In genomic region chr1:73310797-73311381, GRCh38 we compare ENCODE assay signal across 17 cellular contexts.
DNase-seq lines count a peak whose midpoint lies in the region; ATAC-seq and TF ChIP-seq lines count a peak whose summit lies in the region.
"Had no signal": no experiment of that assay in that cellular context is flagged by ENCODE, and none has a peak within 500 bp of the region (broad histone marks: within the 10 kb centered on the region; RNA-seq: fewer than 3 reads in every experiment).

No MANE protein-coding gene starts in this region.

- H3K4me1 Mint-ChIP-seq in H9 (peaks cover 6% of the 10 kb centered on the region in 2 experiments), endodermal cell (peaks cover 5% of the 10 kb centered on the region)
- H3K4me1 Mint-ChIP-seq: CD8-positive, alpha-beta memory T cell had no signal

- no peak overlapping the region for H3K18ac ChIP-seq in H9 (ENCODE audit: insufficient read length, low read depth, low read length)
- no peak overlapping the region for H3K18ac ChIP-seq in mesenchymal stem cell (ENCODE audit: low read depth in 1 of 2, low read length in 2 of 2)

- no peak overlapping the region for H2BK20ac ChIP-seq in H9 (ENCODE audit: low read depth, low read length, poor library complexity, severe bottlenecking)

- no peak overlapping the region for H2BK12ac ChIP-seq in H9 (ENCODE audit: insufficient read length, low read depth, low read length)
- no peak overlapping the region for H2BK12ac ChIP-seq in mesenchymal stem cell (ENCODE audit: low read length in 2 of 2)

- H3K9me3 Mint-ChIP-seq in H9: no peaks in the 10 kb centered on the region
- H3K9me3 Mint-ChIP-seq in endodermal cell: no peaks in the 10 kb centered on the region

- ATAC-seq in GM19351 (IDR thresholded peaks at IDR 0.05; ENCODE audit: unreplicated experiment): no peak
- ATAC-seq: GM12878 had no signal

- H3T11ph ChIP-seq in H9 (ENCODE audit: low read length): no peak overlapping the region

- H2BK5ac ChIP-seq in H9 (ENCODE audit: insufficient read length, low read length) (no peak overlapping the region), mesenchymal stem cell (ENCODE audit: low read depth, low read length, poor library complexity, severe bottlenecking) (no peak overlapping the region)

- H3K23me2 ChIP-seq in H9 (ENCODE audit: insufficient read length, low read depth, low read length, poor library complexity, severe bottlenecking): no peaks in the 10 kb centered on the region

- H3K27me3 ChIP-seq in H9 (ENCODE audit: insufficient read depth, low read length) (no peaks in the 10 kb centered on the region), endodermal cell (ENCODE audit: control insufficient read depth, insufficient read depth, low read length, poor library complexity, severe bottlenecking) (no peaks in the 10 kb centered on the region), mesenchymal stem cell (ENCODE audit: control insufficient read depth in 1 of 2, insufficient read depth in 1 of 2, low read length in 2 of 2) (no peaks in the 10 kb centered on the region)
- H3K27me3 ChIP-seq: BLaER1 had no signal

- H3K4me3 Mint-ChIP-seq in H9 (no peak overlapping the region), endodermal cell (no peak overlapping the region)
- H3K4me3 Mint-ChIP-seq: CD8-positive, alpha-beta memory T cell; HFFc6 had no signal

- H3K27ac ChIP-seq in H9 (ENCODE audit: insufficient read length, low read depth, low read length): no peak overlapping the region
- no peak overlapping the region for H3K27ac ChIP-seq in endodermal cell (ENCODE audit: low read depth, low read length)
- H3K27ac ChIP-seq in mesenchymal stem cell (ENCODE audit: low read length, poor library complexity, severe bottlenecking): no peak overlapping the region
- H3K27ac ChIP-seq: 22Rv1, BLaER1 had no signal

- WGBS in H9 (ENCODE audit: extremely low coverage, insufficient read length, low lambda C conversion rate): no CpG with 5 or more reads among the region's 4 CpGs
- WGBS in endodermal cell (ENCODE audit: insufficient coverage in 1 of 2, insufficient read length in 1 of 2), 2 experiments: 86 to 96% methylated on average over 4 of the region's 4 CpGs
- WGBS in mesenchymal stem cell: 83% methylated on average over 4 of the region's 4 CpGs

- H3K9ac ChIP-seq in H9 (ENCODE audit: extremely low read depth, insufficient read length, low read length) (no peak overlapping the region), endodermal cell (ENCODE audit: extremely low read depth, low read length, poor library complexity, severe bottlenecking) (no peak overlapping the region), mesenchymal stem cell (ENCODE audit: low read length) (no peak overlapping the region)
- H3K9ac ChIP-seq: BLaER1 had no signal

- no peaks in the 10 kb centered on the region for H3K79me1 ChIP-seq in H9 (ENCODE audit: insufficient read depth, low read depth, low read length, poor library complexity, severe bottlenecking)
- no peaks in the 10 kb centered on the region for H3K79me1 ChIP-seq in mesenchymal stem cell (replicated peaks; ENCODE audit: low read length, poor library complexity, severe bottlenecking)

- H3K14ac ChIP-seq in H9 (ENCODE audit: insufficient read depth, low read length) (no peak overlapping the region), mesenchymal stem cell (ENCODE audit: low read length in 2 of 2) (no peak overlapping the region)

- H2AK5ac ChIP-seq in H9 (ENCODE audit: insufficient read length, low read length) (no peak overlapping the region), mesenchymal stem cell (ENCODE audit: low read length, severe bottlenecking) (no peak overlapping the region)

- H2BK120ac ChIP-seq in H9 (ENCODE audit: low read depth, low read length, poor library complexity, severe bottlenecking) (no peak overlapping the region), mesenchymal stem cell (ENCODE audit: low read depth, low read length) (no peak overlapping the region)

- H3K4me1 ChIP-seq in H9 (ENCODE audit: insufficient read depth, low read length): no peaks in the 10 kb centered on the region
- H3K4me1 ChIP-seq in endodermal cell (ENCODE audit: control insufficient read depth, insufficient read depth, low read length): no peaks in the 10 kb centered on the region
- H3K4me1 ChIP-seq in mesenchymal stem cell (ENCODE audit: control insufficient read depth, insufficient read depth, low read depth, low read length): no peaks in the 10 kb centered on the region
- H3K4me1 ChIP-seq: BLaER1, Caco-2 had no signal

- H3K27me3 Mint-ChIP-seq in H9 (ENCODE audit: low read depth) (no peaks in the 10 kb centered on the region), endodermal cell (ENCODE audit: insufficient read depth) (no peaks in the 10 kb centered on the region)
- H3K27me3 Mint-ChIP-seq: CD8-positive, alpha-beta memory T cell had no signal

- no peaks in the 10 kb centered on the region for H3K36me3 ChIP-seq in endodermal cell (ENCODE audit: control insufficient read depth, insufficient read depth, low read length)
- no peaks in the 10 kb centered on the region for H3K36me3 ChIP-seq in mesenchymal stem cell (ENCODE audit: control insufficient read depth in 1 of 2, insufficient read depth in 2 of 2, low read depth in 1 of 2, low read length in 2 of 2)
- H3K36me3 ChIP-seq: BLaER1 had no signal

- TF ChIP-seq CTCF in H9 (conservative IDR thresholded peaks at IDR 0.05) (no peak), endodermal cell (conservative IDR thresholded peaks at IDR 0.05) (no peak)

- H3K56ac ChIP-seq in H9 (ENCODE audit: insufficient read length, low read depth, low read length): no peak overlapping the region

- DNase-seq in DMS 273 (lab: John Stamatoyannopoulos, UW; ENCODE audit: unreplicated experiment) (peak; percentile 11), DMS 273 treated with DMSO at 0.1 percent for 48 hours (lab: John Stamatoyannopoulos, UW) (no peak), H9 (peak; percentile 36), endodermal cell (peak; percentile 59), mesenchymal stem cell (no peak), posterior cingulate gyrus (no peak), NCI-H82 (lab: John Stamatoyannopoulos, UW) (no peak)
- DNase-seq: AML-193; Caco-2; CD8-positive, alpha-beta memory T cell; GOT3; HCEC 1CT; HFFc6 had no signal

- H4K8ac ChIP-seq in H9 (replicated peaks; ENCODE audit: insufficient read length, low read depth, low read length) (no peak overlapping the region), mesenchymal stem cell (ENCODE audit: low read length) (no peak overlapping the region)

- no peak overlapping the region for H3K23ac ChIP-seq in H9 (ENCODE audit: insufficient read length, low read depth, low read length)
- no peak overlapping the region for H3K23ac ChIP-seq in mesenchymal stem cell (ENCODE audit: low read length in 2 of 2)

- intact Hi-C loops in posterior cingulate gyrus (cut with DNase I): no loop called here

- peak overlapping the region; percentile 63 to 93 (median 70); a peak in 5 of 7 replicates for H3K27ac Mint-ChIP-seq in H9
- peak overlapping the region; percentile 75 for H3K27ac Mint-ChIP-seq in endodermal cell
- H3K27ac Mint-ChIP-seq: CD8-positive, alpha-beta memory T cell; HFFc6 had no signal

- H3K36me3 Mint-ChIP-seq in H9 (ENCODE audit: insufficient read depth in 1 of 3, low read depth in 3 of 3) (no peaks in the 10 kb centered on the region), endodermal cell (ENCODE audit: low read depth) (no peaks in the 10 kb centered on the region)
- H3K36me3 Mint-ChIP-seq: CD8-positive, alpha-beta memory T cell had no signal

- H4K20me1 ChIP-seq in H9 (ENCODE audit: control insufficient read depth, insufficient read depth, insufficient read length): no peaks in the 10 kb centered on the region
- H4K20me1 ChIP-seq: BLaER1 had no signal

- H4K91ac ChIP-seq in H9 (ENCODE audit: insufficient read length, low read depth, low read length) (no peak overlapping the region), mesenchymal stem cell (ENCODE audit: low read length) (peak overlapping the region; percentile 61)

- no peak overlapping the region for H2AFZ ChIP-seq in H9 (ENCODE audit: low read length)
- H2AFZ ChIP-seq in mesenchymal stem cell (ENCODE audit: low read depth, low read length): no peak overlapping the region

- H4K5ac ChIP-seq in H9 (ENCODE audit: insufficient read length, low read depth, low read length): no peak overlapping the region

- no peak overlapping the region for H2BK15ac ChIP-seq in H9 (ENCODE audit: low read depth, low read length)
- no peak overlapping the region for H2BK15ac ChIP-seq in mesenchymal stem cell (ENCODE audit: low read depth, poor library complexity, severe bottlenecking)

- H3K4me2 ChIP-seq in H9 (ENCODE audit: insufficient read depth, insufficient read length, low read length) (no peak overlapping the region), mesenchymal stem cell (ENCODE audit: low read length, poor library complexity, severe bottlenecking) (no peak overlapping the region)
- H3K4me2 ChIP-seq: BLaER1 had no signal

- H3K79me2 ChIP-seq in H9 (ENCODE audit: insufficient read depth, low read length): no peaks in the 10 kb centered on the region

- H3K4ac ChIP-seq in H9 (ENCODE audit: low read depth, low read length) (no peak overlapping the region), mesenchymal stem cell (ENCODE audit: low read depth in 1 of 2, low read length in 2 of 2) (no peak overlapping the region)

- H3K4me3 ChIP-seq in endodermal cell (ENCODE audit: low read length) (no peak overlapping the region), mesenchymal stem cell (ENCODE audit: insufficient read depth in 1 of 2, low read depth in 1 of 2, low read length in 2 of 2) (no peak overlapping the region)
- H3K4me3 ChIP-seq: BLaER1, GM12878 had no signal

- no peaks in the 10 kb centered on the region for H3K9me3 ChIP-seq in H9 (ENCODE audit: control insufficient read depth, low read depth, low read length)
- H3K9me3 ChIP-seq in endodermal cell (ENCODE audit: control insufficient read depth, low read length): no peaks in the 10 kb centered on the region
- no peaks in the 10 kb centered on the region for H3K9me3 ChIP-seq in mesenchymal stem cell (ENCODE audit: control insufficient read depth, low read length)
- H3K9me3 ChIP-seq: BLaER1, Caco-2 had no signal

Comparison
In these comparisons a context has a peak if more than half of its experiments do, and no peak if none do; other contexts are left out.
1. DNase-seq: peak in DMS 273 (single experiment), H9 (single experiment) and endodermal cell (single experiment); none in DMS 273 treated with DMSO at 0.1 percent for 48 hours (single experiment), mesenchymal stem cell (single experiment), posterior cingulate gyrus (0 of 10) and NCI-H82 (single experiment).